18 cellular contexts compared by ENCODE assay signal in genomic region chr18:45328271-45328670, GRCh38.
A peak's percentile ranks its signal among the peaks of the same experiment; 100 is the strongest.
DNase-seq lines count a peak whose midpoint lies in the region; ATAC-seq and TF ChIP-seq lines count a peak whose summit lies in the region.
"Had no signal": no experiment of that assay in that cellular context is flagged by ENCODE, and none has a peak within 500 bp of the region (broad histone marks: within the 10 kb centered on the region; RNA-seq: fewer than 3 reads in every experiment).

No MANE protein-coding gene starts in this region.

- no peaks in the 10 kb centered on the region for H3K9me3 Mint-ChIP-seq in MCF 10A (ENCODE audit: unreplicated experiment)
- H3K9me3 Mint-ChIP-seq: CD8-positive, alpha-beta T cell had no signal

- H4K20me1 ChIP-seq in osteoblast (ENCODE audit: insufficient read depth, low read length) = no peaks in the 10 kb centered on the region

- H3K4me1 ChIP-seq in heart left ventricle = peaks cover 0 to 28% (median 3%) of the 10 kb centered on the region in 12 donors
- peaks cover 0 to 9% of the 10 kb centered on the region in 2 donors for H3K4me1 ChIP-seq in right atrium auricular region
- peaks cover 41% of the 10 kb centered on the region for H3K4me1 ChIP-seq in osteoblast (ENCODE audit: insufficient read depth, low read length)
- peaks cover 8% of the 10 kb centered on the region for H3K4me1 ChIP-seq in upper lobe of right lung

- H3K27ac Mint-ChIP-seq in MCF 10A (ENCODE audit: low read depth, unreplicated experiment) = no peak overlapping the region
- H3K27ac Mint-ChIP-seq: CD8-positive, alpha-beta T cell had no signal

- CTCF ChIA-PET in MCF 10A (lab: Yijun Ruan, JAX) = interaction anchor here (0.6 to 1.1 kb wide), 2 partner anchors 24 to 97 kb away, joined by 3 to 4 read pairs; no protein-coding TSS in a partner anchor

- TF ChIP-seq POLR2A in heart left ventricle (IDR thresholded peaks at IDR 0.05) = no peak

- no peaks in the 10 kb centered on the region for H3K9me3 ChIP-seq in heart left ventricle
- H3K9me3 ChIP-seq in right atrium auricular region = no peaks in the 10 kb centered on the region
- H3K9me3 ChIP-seq in osteoblast (ENCODE audit: low read depth, low read length) = no peaks in the 10 kb centered on the region
- H3K9me3 ChIP-seq in upper lobe of right lung = no peaks in the 10 kb centered on the region
- H3K9me3 ChIP-seq: SJCRH30 had no signal

- H3K79me2 ChIP-seq in osteoblast (ENCODE audit: insufficient read depth, low read length) = no peaks in the 10 kb centered on the region

- H3K36me3 Mint-ChIP-seq in MCF 10A (ENCODE audit: insufficient read depth, unreplicated experiment) = no peaks in the 10 kb centered on the region
- H3K36me3 Mint-ChIP-seq: CD8-positive, alpha-beta T cell had no signal

- H3K4me3 Mint-ChIP-seq in MCF 10A (ENCODE audit: unreplicated experiment) = no peak overlapping the region
- H3K4me3 Mint-ChIP-seq: CD8-positive, alpha-beta T cell had no signal

- no peak overlapping the region for H3K4me3 ChIP-seq in heart left ventricle
- no peak overlapping the region for H3K4me3 ChIP-seq in right atrium auricular region
- no peak overlapping the region for H3K4me3 ChIP-seq in osteoblast (ENCODE audit: insufficient read depth, low read length)
- H3K4me3 ChIP-seq in upper lobe of right lung = no peak overlapping the region
- H3K4me3 ChIP-seq: SJCRH30 had no signal

- H3K27me3 Mint-ChIP-seq in MCF 10A (ENCODE audit: insufficient read depth, unreplicated experiment) = no peaks in the 10 kb centered on the region

- intact Hi-C loops in heart left ventricle (cut with DNase I) = loop anchor here in 1 of 10 donors (10.0 kb wide), 1 partner anchor 83 kb away; no protein-coding TSS in a partner anchor
- intact Hi-C loops in upper lobe of right lung (cut with DNase I) = no loop called here
- intact Hi-C loops in MCF 10A (cut with micrococcal nuclease) = no loop called here

- peak overlapping the region; percentile 37 for H3K4me2 ChIP-seq in osteoblast (ENCODE audit: insufficient read depth, low read length)

- BruUV-seq in MCF 10A (replicated peaks; lab: Mats Ljungman, UMichigan) = no TSS peak

- H3K4me1 Mint-ChIP-seq in MCF 10A (ENCODE audit: insufficient read depth, unreplicated experiment) = peaks cover 10% of the 10 kb centered on the region

- no peak for TF ChIP-seq CTCF in heart left ventricle (IDR thresholded peaks at IDR 0.05)
- no peak for TF ChIP-seq CTCF in right atrium auricular region (IDR thresholded peaks at IDR 0.05)
- no peak for TF ChIP-seq CTCF in osteoblast (IDR thresholded peaks at IDR 0.05; ENCODE audit: extremely low read depth, low read depth, low read length)
- TF ChIP-seq CTCF in upper lobe of right lung (IDR thresholded peaks at IDR 0.05) = no peak
- TF ChIP-seq CTCF in MCF 10A (IDR thresholded peaks at IDR 0.05; ENCODE audit: unreplicated experiment) = no peak

- H3K36me3 ChIP-seq in heart left ventricle (no peaks in the 10 kb centered on the region), right atrium auricular region (no peaks in the 10 kb centered on the region), osteoblast (ENCODE audit: insufficient read depth, low read length) (no peaks in the 10 kb centered on the region), upper lobe of right lung (no peaks in the 10 kb centered on the region)
- H3K36me3 ChIP-seq: SJCRH30 had no signal

- POLR2A ChIA-PET in MCF 10A (lab: Yijun Ruan, JAX) = interaction anchor here (0.7 kb wide), 1 partner anchor 17 kb away, joined by 3 read pairs; no protein-coding TSS in a partner anchor

- DNase-seq in heart left ventricle = peak in 1 of 5 donors; percentile 63
- DNase-seq in right atrium auricular region (ENCODE audit: low spot score) = no peak
- peak; percentile 61 for DNase-seq in left kidney (ENCODE audit: low read depth, low spot score)
- no peak for DNase-seq in osteoblast (ENCODE audit: insufficient read length, low spot score, missing footprints)
- DNase-seq in upper lobe of right lung = no peak
- DNase-seq in activated CD4-positive, alpha-beta T cell treated with anti-CD3 and anti-CD28 coated beads for 48 hours = no peak
- no peak for DNase-seq in H4 (ENCODE audit: low spot score)
- DNase-seq in MCF 10A (ENCODE audit: unreplicated experiment) = no peak
- DNase-seq: CD8-positive, alpha-beta T cell; GF-D8; MM.1S; NCI-H1105; NCI-H1694 treated with DMSO at 0.1 percent for 48 hours; NCI-H2171; NCI-H510A had no signal

- ATAC-seq in heart left ventricle = no peak
- no peak for ATAC-seq in upper lobe of right lung
- ATAC-seq: CD8-positive, alpha-beta T cell; HepG2 had no signal

- no peak overlapping the region for H2AFZ ChIP-seq in osteoblast (ENCODE audit: low read length)

- WGBS in heart left ventricle, 4 donors = 64 to 75% (median 69%) methylated on average over 3 of the region's 3 CpGs

- H3K27me3 ChIP-seq in heart left ventricle = no peaks in the 10 kb centered on the region
- no peaks in the 10 kb centered on the region for H3K27me3 ChIP-seq in right atrium auricular region
- no peaks in the 10 kb centered on the region for H3K27me3 ChIP-seq in osteoblast (ENCODE audit: insufficient read depth, low read length)
- no peaks in the 10 kb centered on the region for H3K27me3 ChIP-seq in upper lobe of right lung
- H3K27me3 ChIP-seq: SJCRH30 had no signal

- H3K27ac ChIP-seq in heart left ventricle (peak overlapping the region in 7 of 12 donors; percentile 5 to 51 (median 28)), right atrium auricular region (peak overlapping the region in 1 of 2 donors; percentile 12), osteoblast (ENCODE audit: low read depth, low read length) (no peak overlapping the region), upper lobe of right lung (peak overlapping the region; percentile 33)
- H3K27ac ChIP-seq: 22Rv1, SJCRH30 had no signal
